19 cellular contexts compared by ENCODE assay signal in genomic region chr17:74220966-74221814, GRCh38. TPM values are rescaled to one million over a fixed set of nuclear protein-coding genes. Genes with fewer than 3 reads are reported as not detected.
DNase-seq lines count a peak whose midpoint lies in the region; TF ChIP-seq lines count a peak whose summit lies in the region.
"Had no signal": no experiment of that assay in that cellular context is flagged by ENCODE, and none has a peak within 500 bp of the region (broad histone marks: within the 10 kb centered on the region; RNA-seq: fewer than 3 reads in every experiment).

No MANE protein-coding gene starts in this region.

- H3K27me3 ChIP-seq in brain microvascular endothelial cell (replicated peaks) (no peaks in the 10 kb centered on the region), Caco-2 (replicated peaks; ENCODE audit: control insufficient read depth, insufficient read depth, low read length) (no peaks in the 10 kb centered on the region)
- H3K27me3 ChIP-seq: BLaER1 treated with 17β-estradiol and CSF1 and Interleukin-3, amounts not matched to agents 10 nM and 100 nM had no signal

- H3K27ac ChIP-seq in substantia nigra (ENCODE audit: low read depth, low read length, poor library complexity, severe bottlenecking) = peak overlapping the region; percentile 61
- H3K27ac ChIP-seq in brain microvascular endothelial cell = no peak overlapping the region
- H3K27ac ChIP-seq: BLaER1 treated with 17β-estradiol and CSF1 and Interleukin-3, amounts not matched to agents 10 nM and 100 nM had no signal

- no peak overlapping the region for H3K27ac Mint-ChIP-seq in Caco-2 (ENCODE audit: unreplicated experiment)
- H3K27ac Mint-ChIP-seq: HFFc6 had no signal

- no peaks in the 10 kb centered on the region for H3K4me1 ChIP-seq in Caco-2

- POLR2A ChIA-PET in Caco-2 (lab: Charles Lee) = no interaction called here

- H3K27me3 Mint-ChIP-seq in Caco-2 (ENCODE audit: insufficient read depth, unreplicated experiment) = no peaks in the 10 kb centered on the region
- H3K27me3 Mint-ChIP-seq: CD4-positive, CD25-positive, alpha-beta regulatory T cell had no signal

- H3K4me3 ChIP-seq in brain microvascular endothelial cell (ENCODE audit: low read depth, low read length) (no peak overlapping the region), Caco-2 (ENCODE audit: low read depth, low read length) (no peak overlapping the region)
- H3K4me3 ChIP-seq: BLaER1 treated with 17β-estradiol and CSF1 and Interleukin-3, amounts not matched to agents 10 nM and 100 nM had no signal

- H3K36me3 ChIP-seq in brain microvascular endothelial cell (replicated peaks) (no peaks in the 10 kb centered on the region), Caco-2 (ENCODE audit: control insufficient read depth, insufficient read depth, low read length) (no peaks in the 10 kb centered on the region)

- H3K36me3 Mint-ChIP-seq in Caco-2 (ENCODE audit: insufficient read depth, unreplicated experiment) = no peaks in the 10 kb centered on the region

- H3K9me3 ChIP-seq in Caco-2 = no peaks in the 10 kb centered on the region
- H3K9me3 ChIP-seq: BLaER1 treated with 17β-estradiol and CSF1 and Interleukin-3, amounts not matched to agents 10 nM and 100 nM had no signal

- CTCF ChIA-PET in Caco-2 (lab: Charles Lee) = interaction anchor here (1.1 kb wide), 1 partner anchor 75 kb away, joined by 3 read pairs; no protein-coding TSS in a partner anchor

- TF ChIP-seq CTCF in brain microvascular endothelial cell (IDR thresholded peaks at IDR 0.05; ENCODE audit: low read depth, low read length, missing control alignments) (no peak), Caco-2 (IDR thresholded peaks at IDR 0.05; ENCODE audit: insufficient read depth in 1 of 2, low read depth in 1 of 2, low read length in 1 of 2, severe bottlenecking in 1 of 2, unreplicated experiment in 1 of 2) (no peak)

- BruUV-seq in Caco-2 (replicated peaks; lab: Mats Ljungman, UMichigan) = no TSS peak

- H3K4me1 Mint-ChIP-seq in Caco-2 (ENCODE audit: low read depth, unreplicated experiment) = no peaks in the 10 kb centered on the region

- intact Hi-C loops in Caco-2 (cut with micrococcal nuclease; ENCODE audit: unreplicated experiment) = no loop called here

- in situ Hi-C loops in brain microvascular endothelial cell (cut with HindIII; ENCODE audit: low pct_ligation_motif_present, low sequenced_read_pairs) = no loop called here

- H3K4me3 Mint-ChIP-seq in Caco-2 (ENCODE audit: unreplicated experiment) = no peak overlapping the region
- H3K4me3 Mint-ChIP-seq: CD4-positive, CD25-positive, alpha-beta regulatory T cell; HFFc6 had no signal

- no peaks in the 10 kb centered on the region for H3K9me3 Mint-ChIP-seq in Caco-2 (ENCODE audit: unreplicated experiment)
- H3K9me3 Mint-ChIP-seq: CD4-positive, CD25-positive, alpha-beta regulatory T cell; HFFc6 had no signal

- DNase-seq in D341Med (ENCODE audit: low spot score) (peak; percentile 67), NCI-H1694 (lab: John Stamatoyannopoulos, UW) (peak; percentile 45), cerebellum (ENCODE audit: low spot score) (peak; percentile 91), substantia nigra (lab: John Stamatoyannopoulos, UW) (peak in 4 of 49 donors; percentile 31 to 79 (median 57)), HuH-7 (ENCODE audit: low spot score) (no peak), brain microvascular endothelial cell (no peak), Caco-2 (no peak)
- DNase-seq: ACHN; Calu3; CD4-positive, CD25-positive, alpha-beta regulatory T cell; DND-41; GF-D8; HCEC 1CT; HFFc6; KBM-7 had no signal

RNA-seq across cellular contexts. Expression of gene TTYH2, which starts 7.8 kb away (rescaled TPM):
- total RNA-seq in cerebellum (14.4 TPM), Caco-2 (2022) (4.6 and 5.4 TPM in 2 replicates)

RNA-seq across cellular contexts. Expression of gene RPL38, which starts 17.7 kb away (rescaled TPM):
- total RNA-seq in cerebellum (1,165 TPM), Caco-2 (2022) (1,319 and 1,408 TPM in 2 replicates)

RNA-seq across cellular contexts. Expression of gene DNAI2, which starts 52.8 kb away (rescaled TPM):
- 0.45 TPM for total RNA-seq in cerebellum
- total RNA-seq in Caco-2 (2022) = not detected in 2 replicates
- total RNA-seq: A172, Calu3, H4, HepG2, HFFc6 had no signal

Comparison
In these comparisons a context has a peak if more than half of its experiments do, and no peak if none do; other contexts are left out.
1. DNase-seq: peak in D341Med (single experiment), NCI-H1694 (single experiment) and cerebellum (single experiment); none in HuH-7 (single experiment), brain microvascular endothelial cell (single experiment) and Caco-2 (0 of 2).